In the genomic region with DNA sequence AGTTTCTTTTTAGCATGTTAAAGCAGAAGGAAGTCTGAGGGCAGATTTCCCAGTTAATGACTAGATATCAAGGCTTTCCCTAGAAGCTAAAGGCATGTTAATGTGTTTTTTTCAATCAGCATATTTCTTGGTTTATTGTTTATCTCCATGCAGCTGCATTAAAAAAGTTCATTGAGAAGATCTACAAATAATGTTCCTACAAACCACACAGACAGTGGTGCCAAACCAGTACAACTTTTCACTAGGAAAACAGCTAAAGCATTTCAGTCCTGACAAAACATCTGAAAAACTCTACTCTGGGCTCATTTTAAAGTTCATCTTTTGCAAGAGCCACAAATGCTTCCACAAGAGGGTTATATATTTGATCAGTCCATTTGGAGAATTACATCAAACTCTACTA, we compare ENCODE assay signal across 14 cellular contexts.
DNase-seq lines count a peak whose midpoint lies in the region; ATAC-seq and TF ChIP-seq lines count a peak whose summit lies in the region.
"Had no signal": no experiment of that assay in that cellular context is flagged by ENCODE, and none has a peak within 500 bp of the region (broad histone marks: within the 10 kb centered on the region; RNA-seq: fewer than 3 reads in every experiment).

No MANE protein-coding gene starts in this region.

- H3K9me3 Mint-ChIP-seq in Calu3 (ENCODE audit: low read depth, unreplicated experiment) (peaks cover 1% of the 10 kb centered on the region), mesothelial cell of epicardium (no peaks in the 10 kb centered on the region)

- H3K4me3 ChIP-seq in RWPE2 (ENCODE audit: severe bottlenecking), result no peak overlapping the region
- H3K4me3 ChIP-seq in choroid plexus epithelial cell (ENCODE audit: low read depth, low read length), result no peak overlapping the region
- H3K4me3 ChIP-seq: SJCRH30 had no signal

- H3K9me3 ChIP-seq in RWPE2 (ENCODE audit: severe bottlenecking), result no peaks in the 10 kb centered on the region
- H3K9me3 ChIP-seq: SJCRH30 had no signal

- H3K27ac Mint-ChIP-seq in Calu3 (ENCODE audit: unreplicated experiment), result peak overlapping the region; percentile 78
- H3K27ac Mint-ChIP-seq in mesothelial cell of epicardium, result peak overlapping the region; percentile 74
- H3K27ac Mint-ChIP-seq: CD4-positive, alpha-beta memory T cell had no signal

- BruUV-seq in Calu3 (replicated peaks; lab: Mats Ljungman, UMichigan), result no TSS peak

- H3K27me3 Mint-ChIP-seq in Calu3 (ENCODE audit: unreplicated experiment) (no peaks in the 10 kb centered on the region), mesothelial cell of epicardium (ENCODE audit: low read depth) (no peaks in the 10 kb centered on the region)
- H3K27me3 Mint-ChIP-seq: CD4-positive, alpha-beta memory T cell had no signal

- no peak for DNase-seq in Calu3
- DNase-seq in RWPE2 (ENCODE audit: low spot score), result no peak
- peak; percentile 43 for DNase-seq in choroid plexus epithelial cell (ENCODE audit: low read depth)
- DNase-seq in mesothelial cell of epicardium (ENCODE audit: low spot score in 2 of 2, unreplicated experiment in 2 of 2), result no peak
- DNase-seq in NCI-H82 (lab: John Stamatoyannopoulos, UW), result no peak
- DNase-seq in T1000 (lab: John Stamatoyannopoulos, UW), result no peak
- no peak for DNase-seq in SKM-1 treated with dmso at 0.1 percent for 144 hours (lab: John Stamatoyannopoulos, UW; ENCODE audit: unreplicated experiment)
- DNase-seq: CD4-positive, alpha-beta memory T cell; NCI-H187 treated with DMSO at 0.1 percent for 48 hours; NCI-H446; NK-92 treated with Interleukin-12 subunit alpha and Interleukin-12 subunit beta, amount 100 ng/mL, for 24 hours; SJCRH30 had no signal

- peaks cover 15% of the 10 kb centered on the region for H3K4me1 ChIP-seq in RWPE2 (ENCODE audit: insufficient read depth, poor library complexity, severe bottlenecking)
- H3K4me1 ChIP-seq: SJCRH30 had no signal

- CTCF ChIA-PET in Calu3 (lab: Charles Lee), result no interaction called here

- TF ChIP-seq CTCF in Calu3 (IDR thresholded peaks at IDR 0.05; ENCODE audit: unreplicated experiment), result no peak
- TF ChIP-seq CTCF in RWPE2 (IDR thresholded peaks at IDR 0.05; ENCODE audit: poor library complexity, severe bottlenecking), result no peak
- no peak for TF ChIP-seq CTCF in choroid plexus epithelial cell (conservative IDR thresholded peaks at IDR 0.05; ENCODE audit: low read depth, low read length)
- TF ChIP-seq CTCF in mesothelial cell of epicardium (IDR thresholded peaks at IDR 0.05; ENCODE audit: unreplicated experiment), result no peak

- H3K27ac ChIP-seq in RWPE2 (ENCODE audit: poor library complexity, severe bottlenecking), result peak overlapping the region; percentile 7
- H3K27ac ChIP-seq: RWPE1, SJCRH30 had no signal

- H3K4me1 Mint-ChIP-seq in Calu3 (ENCODE audit: low read depth, unreplicated experiment) (peaks cover 21% of the 10 kb centered on the region), mesothelial cell of epicardium (peaks cover 36% of the 10 kb centered on the region)
- H3K4me1 Mint-ChIP-seq: CD4-positive, alpha-beta memory T cell had no signal

- H3K36me3 Mint-ChIP-seq in Calu3 (ENCODE audit: insufficient read depth, unreplicated experiment) (peaks cover 8% of the 10 kb centered on the region), mesothelial cell of epicardium (no peaks in the 10 kb centered on the region)
- H3K36me3 Mint-ChIP-seq: CD4-positive, alpha-beta memory T cell had no signal

- H3K4me3 Mint-ChIP-seq in Calu3 (ENCODE audit: low read depth, unreplicated experiment) (peak overlapping the region; percentile 13), mesothelial cell of epicardium (no peak overlapping the region)
- H3K4me3 Mint-ChIP-seq: CD4-positive, alpha-beta memory T cell had no signal

- no peak for ATAC-seq in RWPE2 (ENCODE audit: low read depth)
- no peak for ATAC-seq in HG03460 (IDR thresholded peaks at IDR 0.05; ENCODE audit: unreplicated experiment)

- H3K36me3 ChIP-seq in RWPE2 (ENCODE audit: low read depth), result no peaks in the 10 kb centered on the region
- H3K36me3 ChIP-seq: SJCRH30 had no signal

- no peaks in the 10 kb centered on the region for H3K27me3 ChIP-seq in RWPE2 (ENCODE audit: insufficient read depth, poor library complexity, severe bottlenecking)
- H3K27me3 ChIP-seq: SJCRH30 had no signal

- intact Hi-C loops in Calu3 (cut with micrococcal nuclease; ENCODE audit: unreplicated experiment), result no loop called here
